In the genomic region with DNA sequence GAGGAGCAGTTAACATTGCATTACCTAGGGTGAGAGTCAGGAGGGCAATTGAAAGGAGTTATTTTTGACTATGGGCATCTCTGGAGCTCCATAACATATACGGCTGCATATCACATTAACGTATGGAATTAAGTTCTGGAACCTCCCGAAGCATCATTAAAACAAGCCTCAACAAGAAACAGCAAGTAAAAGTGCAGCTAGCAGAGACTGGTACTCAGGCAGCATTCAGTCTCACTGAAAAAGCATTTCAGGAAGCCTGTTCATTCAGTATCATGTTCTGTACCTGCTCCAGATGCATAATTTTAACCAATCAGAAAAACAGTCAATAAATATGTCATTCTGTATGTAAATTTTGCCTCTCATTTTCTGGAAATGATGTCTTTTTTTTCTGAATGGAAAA, we compare ENCODE assay signal across 33 cellular contexts.
"Had no signal": no experiment of that assay in that cellular context is flagged by ENCODE, and none has a peak within 500 bp of the region (broad histone marks: within the 10 kb centered on the region; RNA-seq: fewer than 3 reads in every experiment).

No MANE protein-coding gene starts in this region.

- H3K4me3 ChIP-seq: cardiac muscle cell, colonic mucosa, esophagus muscularis mucosa, gastroesophageal sphincter, heart right ventricle had no signal

- H3K27ac ChIP-seq: brain microvascular endothelial cell, cardiac muscle cell, colonic mucosa, esophagus muscularis mucosa, gastroesophageal sphincter, heart right ventricle, WERI-Rb-1 had no signal

- H3K36me3 ChIP-seq: brain microvascular endothelial cell, cardiac muscle cell, colonic mucosa, esophagus muscularis mucosa, gastroesophageal sphincter, heart right ventricle, WERI-Rb-1 had no signal

- ATAC-seq: activated CD4-positive, CD25-positive, alpha-beta regulatory T cell treated with anti-CD3 and anti-CD28 coated beads, Interleukin-2, amount 50 U/mL, for 24 hours; activated CD8-positive, alpha-beta T cell treated with anti-CD3 and anti-CD28 coated beads for 36 hours; activated T-cell treated with anti-CD3 and anti-CD28 coated beads, Interleukin-2, amount 50 U/mL, for 4 hours; activated T-helper 17 cell treated with anti-CD3 and anti-CD28 coated beads, Interleukin-2, amount 50 U/mL, for 72 hours; gastroesophageal sphincter; heart right ventricle; T-helper 17 cell had no signal

- DNase-seq: activated B cell treated with CpG ODN at 0.5 μM for 24 hours; activated CD4-positive, alpha-beta T cell treated with anti-CD3 and anti-CD28 coated beads for 48 hours; activated CD4-positive, alpha-beta T cell treated with anti-CD3 and anti-CD28 coated beads, Interleukin-2, amount 50 U/mL, for 1 hour; activated CD4-positive, alpha-beta T cell treated with anti-CD3 and anti-CD28 coated beads, Interleukin-2, amount 50 U/mL, for 48 hours; activated CD8-positive, alpha-beta memory T cell treated with anti-CD3 and anti-CD28 coated beads for 24 hours; activated CD8-positive, alpha-beta T cell treated with anti-CD3 and anti-CD28 coated beads for 36 hours; activated effector memory CD4-positive, alpha-beta T cell treated with Interleukin-2 at 50 U/mL for 16 hours; activated gamma-delta T cell treated with Interleukin-2 at 50 U/mL for 16 hours; activated naive CD4-positive, alpha-beta T cell treated with anti-CD3 and anti-CD28 coated beads, Interleukin-2, amount 50 U/mL, for 16 hours; activated naive CD4-positive, alpha-beta T cell treated with Interleukin-2 at 50 U/mL for 16 hours; activated T-cell treated with anti-CD3 and anti-CD28 coated beads, Interleukin-2, amount 50 U/mL, for 4 hours; amniotic stem cell; anterior cingulate cortex; brain microvascular endothelial cell; central memory CD4-positive, alpha-beta T cell; cerebellar nuclear complex; colonic mucosa; effector CD8-positive, alpha-beta T cell; erythroblast; foreskin melanocyte; heart right ventricle; T-helper 1 cell; T-helper 17 cell; T1000; WERI-Rb-1 had no signal

- H3K9me3 ChIP-seq: colonic mucosa, esophagus muscularis mucosa, gastroesophageal sphincter, heart right ventricle had no signal

- H3K27me3 ChIP-seq: brain microvascular endothelial cell, cardiac muscle cell, colonic mucosa, esophagus muscularis mucosa, gastroesophageal sphincter, heart right ventricle had no signal

- FAIRE-seq: astrocyte, endometrium, endothelial cell of umbilical vein had no signal

- H3K4me1 ChIP-seq: colonic mucosa, esophagus muscularis mucosa, gastroesophageal sphincter, heart right ventricle had no signal
